Comparison of ENCODE assay signal across 8 cellular contexts in the genomic region with DNA sequence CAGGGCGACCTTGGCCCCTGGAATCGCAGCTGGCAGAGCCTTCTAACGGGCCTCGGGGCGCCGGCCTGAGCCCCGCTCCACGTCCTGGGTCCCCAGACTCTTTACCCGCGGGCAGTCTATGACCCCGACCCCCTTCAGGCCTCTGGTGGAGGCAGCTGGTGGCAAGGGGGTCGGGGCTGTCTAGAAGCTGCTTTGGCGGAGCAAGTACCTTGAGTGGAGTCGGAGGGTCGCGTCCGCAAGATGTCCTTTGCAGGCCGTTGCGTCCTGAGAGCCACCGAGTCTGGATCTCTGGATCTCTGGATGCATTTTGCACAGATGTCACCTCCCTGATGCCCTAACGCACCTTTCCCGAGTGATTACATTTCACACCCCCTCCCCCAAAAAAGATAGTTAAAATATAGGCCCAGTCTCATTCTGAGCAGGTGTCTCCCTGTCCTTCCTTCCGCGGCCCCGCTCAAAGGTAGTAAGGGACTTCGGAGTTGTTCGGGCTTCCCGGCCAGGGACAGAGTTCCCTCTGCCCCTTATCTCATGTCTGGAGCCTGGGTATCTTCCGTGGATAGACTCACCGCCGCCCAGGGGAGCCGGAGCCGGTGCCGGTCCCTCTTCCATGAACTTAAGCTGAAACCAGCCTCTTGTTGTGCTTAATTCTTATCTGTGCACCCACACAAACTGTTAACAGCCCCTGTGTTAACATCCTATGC. TPM values are rescaled to one million over a fixed set of nuclear protein-coding genes. Genes with fewer than 3 reads are reported as not detected.
DNase-seq lines count a peak whose midpoint lies in the region; ATAC-seq and TF ChIP-seq lines count a peak whose summit lies in the region.

No MANE protein-coding gene starts in this region.

- H3K27ac ChIP-seq in KMS-11 (no peak overlapping the region), heart left ventricle (peak overlapping the region; percentile 65 to 95 (median 82))

- TF ChIP-seq CTCF in KMS-11 (conservative IDR thresholded peaks at IDR 0.05; ENCODE audit: low read depth, low read length) (no peak), heart left ventricle (IDR thresholded peaks at IDR 0.05) (no peak)

- WGBS in heart left ventricle, 4 donors, result 0 to 1% (median 0%) methylated on average over 22 to 34 of the region's 34 CpGs

- CTCF ChIA-PET in activated naive CD4-positive, alpha-beta T cell treated with anti-CD3 and anti-CD28 coated beads, Interleukin-2, amount 10 ng/mL, durations not matched to agents 7 days and 5 days (lab: Charles Lee), result interaction anchor here (1.1 to 1.6 kb wide), 2 partner anchors 11 to 34 kb away, joined by 3 to 4 read pairs; no protein-coding TSS in a partner anchor

- H3K36me3 Mint-ChIP-seq in activated naive CD4-positive, alpha-beta T cell treated with anti-CD3 and anti-CD28 coated beads, Interleukin-2, amount 10 ng/mL, durations not matched to agents 7 days and 5 days, result peaks cover 11% of the 10 kb centered on the region

- peak overlapping the region; percentile 94 for H2AFZ ChIP-seq in KMS-11 (ENCODE audit: low read depth)

- no peaks in the 10 kb centered on the region for H3K27me3 ChIP-seq in KMS-11 (ENCODE audit: insufficient read depth, low read depth)
- H3K27me3 ChIP-seq in heart left ventricle, result no peaks in the 10 kb centered on the region

- H3K27ac Mint-ChIP-seq in activated naive CD4-positive, alpha-beta T cell treated with anti-CD3 and anti-CD28 coated beads, Interleukin-2, amount 10 ng/mL, durations not matched to agents 7 days and 5 days, result peak overlapping the region; percentile 98

- H3K36me3 ChIP-seq in KMS-11 (ENCODE audit: insufficient read depth) (no peaks in the 10 kb centered on the region), heart left ventricle (peaks cover 0 to 10% (median 0%) of the 10 kb centered on the region in 9 donors)

- no peaks in the 10 kb centered on the region for H3K9me3 Mint-ChIP-seq in activated naive CD4-positive, alpha-beta T cell treated with anti-CD3 and anti-CD28 coated beads, Interleukin-2, amount 10 ng/mL, durations not matched to agents 7 days and 5 days

- peak overlapping the region; percentile 6 for H3K4me3 ChIP-seq in KMS-11 (IDR thresholded peaks at IDR 0.05; ENCODE audit: insufficient read depth, low read depth, low read length)
- peak overlapping the region; percentile 62 to 99 (median 90) for H3K4me3 ChIP-seq in heart left ventricle

- DNase-seq in ELR (ENCODE audit: low read depth), result peak; percentile 29
- DNase-seq in activated naive CD4-positive, alpha-beta T cell treated with anti-CD3 and anti-CD28 coated beads, Interleukin-2, amount 10 ng/mL, durations not matched to agents 7 days and 5 days, result peak; percentile 36
- peak in 3 of 5 donors; percentile 8 to 61 (median 28) for DNase-seq in heart left ventricle
- peak; percentile 84 for DNase-seq in posterior vena cava (ENCODE audit: low spot score)
- no peak for DNase-seq in NOMO-1 treated with dmso at 0.1 percent for 144 hours (lab: John Stamatoyannopoulos, UW; ENCODE audit: unreplicated experiment)
- no peak for DNase-seq in medulla oblongata (ENCODE audit: extremely low spot score)

- peak overlapping the region; percentile 96; the same call in 1 of the 2 replicates for H3K9ac ChIP-seq in KMS-11

- H3K4me2 ChIP-seq in KMS-11, result peak overlapping the region; percentile 75

- H3K27me3 Mint-ChIP-seq in activated naive CD4-positive, alpha-beta T cell treated with anti-CD3 and anti-CD28 coated beads, Interleukin-2, amount 10 ng/mL, durations not matched to agents 7 days and 5 days, result no peaks in the 10 kb centered on the region

- TF ChIP-seq POLR2A in heart left ventricle (IDR thresholded peaks at IDR 0.05), result no peak

- H3K4me1 ChIP-seq in KMS-11 (ENCODE audit: low read depth, poor library complexity, severe bottlenecking), result peaks cover 10% of the 10 kb centered on the region
- peaks cover 0 to 46% (median 32%) of the 10 kb centered on the region in 12 donors for H3K4me1 ChIP-seq in heart left ventricle

- intact Hi-C loops in heart left ventricle (cut with DNase I), result loop anchor here in 5 of 10 donors (2.0 to 10.0 kb wide), 4 partner anchors 28 to 148 kb away; a partner anchor contains a TSS
- intact Hi-C loops in posterior vena cava (cut with DNase I), result no loop called here

- ATAC-seq in GM21447 (IDR thresholded peaks at IDR 0.05; ENCODE audit: unreplicated experiment) (peak; percentile 13), heart left ventricle (peak in 2 of 4 donors; percentile 1 to 38)

- H3K79me2 ChIP-seq in KMS-11 (ENCODE audit: insufficient read depth, low read depth), result peaks cover 40% of the 10 kb centered on the region

- H4K20me1 ChIP-seq in KMS-11 (ENCODE audit: insufficient read depth), result no peaks in the 10 kb centered on the region

- no peaks in the 10 kb centered on the region for H3K9me3 ChIP-seq in heart left ventricle

- H3K4me1 Mint-ChIP-seq in activated naive CD4-positive, alpha-beta T cell treated with anti-CD3 and anti-CD28 coated beads, Interleukin-2, amount 10 ng/mL, durations not matched to agents 7 days and 5 days, result peaks cover 41% of the 10 kb centered on the region

- H3K4me3 Mint-ChIP-seq in activated naive CD4-positive, alpha-beta T cell treated with anti-CD3 and anti-CD28 coated beads, Interleukin-2, amount 10 ng/mL, durations not matched to agents 7 days and 5 days, result peak overlapping the region; percentile 97

RNA-seq across cellular contexts. Expression of a gene that starts 0.4 kb away (rescaled TPM):
- total RNA-seq in heart left ventricle (100 to 1,000 TPM in 1 of 9 donors, 10 to 100 TPM in 8; 30.3 to 102 (median 60.0) TPM), posterior vena cava (10 to 100 TPM; 18.1 to 20.9 TPM)
- 10 to 100 TPM in 1 of 2 donors, 1 to 10 TPM in 1; 9.6 to 11.5 TPM for polyA plus RNA-seq in heart left ventricle

RNA-seq across cellular contexts. Expression of a gene that starts 0.7 kb away (rescaled TPM):
- 10 to 100 TPM in 4 of 9 donors, 1 to 10 TPM in 5; 5.0 to 16.5 (median 8.6) TPM for total RNA-seq in heart left ventricle
- 1 to 10 TPM; 5.8 to 5.9 TPM for polyA plus RNA-seq in heart left ventricle
- 10 to 100 TPM; 15.5 to 19.1 TPM for total RNA-seq in posterior vena cava

RNA-seq across cellular contexts. Expression of a gene that starts 29.1 kb away (rescaled TPM):
- total RNA-seq in heart left ventricle (1 to 10 TPM in 8 of 9 donors, under 1 TPM in 1; 0.97 to 3.9 (median 2.0) TPM), posterior vena cava (1 to 10 TPM; 2.3 to 3.4 TPM)
- polyA plus RNA-seq in heart left ventricle, result 1 to 10 TPM; 1.9 to 3.3 TPM

RNA-seq across cellular contexts. Expression of a gene that starts 55.2 kb away (rescaled TPM):
- total RNA-seq in heart left ventricle (1 to 10 TPM; 3.4 to 8.3 (median 5.7) TPM), posterior vena cava (1 to 10 TPM; 4.9 to 9.3 TPM)
- polyA plus RNA-seq in heart left ventricle, result 1 to 10 TPM; 3.1 to 5.7 TPM

Comparison
In these comparisons a context has a peak if more than half of its experiments do, and no peak if none do; other contexts are left out.
1. DNase-seq: peak in ELR (single experiment), activated naive CD4-positive, alpha-beta T cell treated with anti-CD3 and anti-CD28 coated beads, Interleukin-2, amount 10 ng/mL, durations not matched to agents 7 days and 5 days (single experiment), heart left ventricle (3 of 5) and posterior vena cava (single experiment); none in NOMO-1 treated with dmso at 0.1 percent for 144 hours (single experiment) and medulla oblongata (single experiment).